9 cellular contexts compared by ENCODE assay signal in the genomic region with DNA sequence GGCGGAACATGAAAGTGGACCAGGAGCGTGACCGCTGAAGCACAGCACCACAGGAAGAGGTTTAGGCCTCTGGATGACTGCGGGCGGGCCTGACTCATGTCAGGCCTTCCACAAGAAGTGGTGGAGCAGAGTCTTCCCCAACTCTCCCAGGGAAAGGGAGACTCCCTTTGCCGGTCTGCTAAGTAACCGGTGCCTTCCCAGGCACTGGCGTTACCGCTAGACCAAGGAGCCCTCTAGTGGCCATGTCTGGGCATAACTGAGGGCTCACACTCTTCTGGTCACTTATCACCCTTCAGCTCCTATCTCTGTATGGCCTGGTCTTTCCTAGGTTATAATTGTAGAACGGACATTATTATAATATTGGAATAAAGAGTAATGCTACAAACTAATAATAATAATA.
DNase-seq lines count a peak whose midpoint lies in the region; ATAC-seq and TF ChIP-seq lines count a peak whose summit lies in the region.
"Had no signal": no experiment of that assay in that cellular context is flagged by ENCODE, and none has a peak within 500 bp of the region (broad histone marks: within the 10 kb centered on the region; RNA-seq: fewer than 3 reads in every experiment).

No MANE protein-coding gene starts in this region.

- H3K36me3 Mint-ChIP-seq in CD8-positive, alpha-beta T cell, result no peaks in the 10 kb centered on the region

- H3K27ac ChIP-seq in foreskin keratinocyte, result no peak overlapping the region
- no peak overlapping the region for H3K27ac ChIP-seq in CD8-positive, alpha-beta T cell (ENCODE audit: low read depth, low read length)
- H3K27ac ChIP-seq: SK-N-MC had no signal

- H3K4me3 Mint-ChIP-seq in CD8-positive, alpha-beta T cell, result no peak overlapping the region

- POLR2A ChIA-PET in CD8-positive, alpha-beta T cell (lab: Charles Lee), result no interaction called here

- H3K9me3 ChIP-seq in CD8-positive, alpha-beta T cell (ENCODE audit: low read length), result no peaks in the 10 kb centered on the region

- H3K36me3 ChIP-seq in CD8-positive, alpha-beta T cell (ENCODE audit: insufficient read depth, low read length), result no peaks in the 10 kb centered on the region

- no peaks in the 10 kb centered on the region for H3K4me1 ChIP-seq in foreskin keratinocyte
- H3K4me1 ChIP-seq in CD8-positive, alpha-beta T cell (ENCODE audit: insufficient read depth, low read length), result no peaks in the 10 kb centered on the region

- no peaks in the 10 kb centered on the region for H3K27me3 ChIP-seq in foreskin keratinocyte
- no peaks in the 10 kb centered on the region for H3K27me3 ChIP-seq in CD8-positive, alpha-beta T cell (ENCODE audit: insufficient read depth, low read length)

- no peaks in the 10 kb centered on the region for H3K27me3 Mint-ChIP-seq in CD8-positive, alpha-beta T cell (ENCODE audit: low read depth)

- H3K9me3 Mint-ChIP-seq in CD8-positive, alpha-beta T cell, result peaks cover 20% of the 10 kb centered on the region

- DNase-seq in DMS114 treated with DMSO at 0.1 percent for 48 hours (lab: John Stamatoyannopoulos, UW; ENCODE audit: unreplicated experiment), result peak; percentile 48
- peak; percentile 74 for DNase-seq in HK-2 (ENCODE audit: unreplicated experiment)
- DNase-seq in RPMI8226, result peak; percentile 70
- DNase-seq in foreskin keratinocyte, result peak; percentile 1 to 19
- peak; percentile 7 to 17 for DNase-seq in stimulated activated CD8-positive, alpha-beta memory T cell treated with anti-CD3 and anti-CD28 coated beads, Interleukin-2, amount 100 ng/mL, for 48 hours (ENCODE audit: low read depth in 2 of 2)
- no peak for DNase-seq in CD8-positive, alpha-beta T cell
- no peak for DNase-seq in NK-92 (lab: John Stamatoyannopoulos, UW; ENCODE audit: unreplicated experiment)

- TF ChIP-seq CTCF in foreskin keratinocyte (conservative IDR thresholded peaks at IDR 0.05), result peak; percentile 47
- no peak for TF ChIP-seq CTCF in CD8-positive, alpha-beta T cell (IDR thresholded peaks at IDR 0.05)

- no peak overlapping the region for H3K27ac Mint-ChIP-seq in CD8-positive, alpha-beta T cell

- intact Hi-C loops in CD8-positive, alpha-beta T cell (cut with DNase I, micrococcal nuclease), result no loop called here

- ATAC-seq in foreskin keratinocyte (no peak), HG02885 (IDR thresholded peaks at IDR 0.05; ENCODE audit: poor library complexity, unreplicated experiment) (no peak)
- ATAC-seq in CD8-positive, alpha-beta T cell, result no peak

- H3K4me1 Mint-ChIP-seq in CD8-positive, alpha-beta T cell (ENCODE audit: low read depth), result no peaks in the 10 kb centered on the region

- no peak overlapping the region for H3K4me3 ChIP-seq in CD8-positive, alpha-beta T cell (ENCODE audit: low read depth, low read length)
- H3K4me3 ChIP-seq: SK-N-MC had no signal

- CTCF ChIA-PET in CD8-positive, alpha-beta T cell (lab: Charles Lee), result no interaction called here

Comparison
In these comparisons a context has a peak if more than half of its experiments do, and no peak if none do; other contexts are left out.
1. DNase-seq: peak in DMS114 treated with DMSO at 0.1 percent for 48 hours (single experiment), HK-2 (single experiment), RPMI8226 (single experiment), foreskin keratinocyte (2 of 2) and stimulated activated CD8-positive, alpha-beta memory T cell treated with anti-CD3 and anti-CD28 coated beads, Interleukin-2, amount 100 ng/mL, for 48 hours (2 of 2); none in CD8-positive, alpha-beta T cell (0 of 7) and NK-92 (single experiment).